Comparison of ENCODE assay signal across 20 cellular contexts in genomic region chr9:26159575-26160392, GRCh38.
"Had no signal": no experiment of that assay in that cellular context is flagged by ENCODE, and none has a peak within 500 bp of the region (broad histone marks: within the 10 kb centered on the region; RNA-seq: fewer than 3 reads in every experiment).

No MANE protein-coding gene starts in this region.

- H3K27ac Mint-ChIP-seq: nephron had no signal

- FAIRE-seq: endothelial cell of umbilical vein had no signal

- H3K4me3 ChIP-seq: skin epidermis, tibial nerve, uterus had no signal

- DNase-seq: activated CD4-positive, alpha-beta T cell treated with anti-CD3 and anti-CD28 coated beads for 1 hour; activated CD4-positive, alpha-beta T cell treated with anti-CD3 and anti-CD28 coated beads, Interleukin-2, amount 50 U/mL, for 4 hours; activated naive CD4-positive, alpha-beta T cell treated with Interleukin-2 at 50 U/mL for 16 hours; activated T-cell treated with anti-CD3 and anti-CD28 coated beads for 4 hours; aorta; cortex of kidney; effector CD4-positive, alpha-beta T cell; kidney glomerular epithelial cell; nucleus accumbens; stimulated activated CD4-positive, alpha-beta T cell treated with anti-CD3 and anti-CD28 coated beads, Interleukin-4, amount 100 ng/mL, for 4 hours; stimulated activated CD8-positive, alpha-beta memory T cell treated with anti-CD3 and anti-CD28 coated beads, Interleukin-4, amount 100 ng/mL, for 48 hours; stimulated activated naive CD4-positive, alpha-beta T cell treated with Interleukin-2 at 50 U/mL for 16 hours; substantia nigra; T-helper 9 cell; uterus had no signal

- H3K27me3 ChIP-seq: tibial nerve, uterus had no signal

- H3K4me3 Mint-ChIP-seq: nephron had no signal

- H3K4me1 Mint-ChIP-seq: nephron had no signal

- H3K4me1 ChIP-seq: tibial nerve, uterus had no signal

- H3K9me3 Mint-ChIP-seq: nephron had no signal

- H3K9me3 ChIP-seq: tibial nerve, uterus had no signal

- H3K36me3 ChIP-seq: tibial nerve, uterus had no signal

- H3K27ac ChIP-seq: skin epidermis, tibial nerve, uterus, VCaP had no signal
